In genomic region chr10:22682237-22683192, GRCh38 we compare ENCODE assay signal across 9 cellular contexts. TPM values are rescaled to one million over a fixed set of nuclear protein-coding genes. Genes with fewer than 3 reads are reported as not detected.
DNase-seq lines count a peak whose midpoint lies in the region; ATAC-seq, FAIRE-seq and TF ChIP-seq lines count a peak whose summit lies in the region.
"Had no signal": no experiment of that assay in that cellular context is flagged by ENCODE, and none has a peak within 500 bp of the region (broad histone marks: within the 10 kb centered on the region; RNA-seq: fewer than 3 reads in every experiment).

No MANE protein-coding gene starts in this region.

- intact Hi-C loops in endothelial cell of umbilical vein (cut with micrococcal nuclease), result loop anchor here (2.0 kb wide), 1 partner anchor 62 kb away; no protein-coding TSS in a partner anchor

- H3K36me3 ChIP-seq in GM06990 (ENCODE audit: control insufficient read depth, insufficient read depth, low read length) (no peaks in the 10 kb centered on the region), endothelial cell of umbilical vein (ENCODE audit: control insufficient read depth in 2 of 2, extremely low read depth in 1 of 2, insufficient read depth in 2 of 2, low read length in 2 of 2) (no peaks in the 10 kb centered on the region)

- H2AFZ ChIP-seq in endothelial cell of umbilical vein (ENCODE audit: low read depth, low read length), result no peak overlapping the region

- peaks cover 77% of the 10 kb centered on the region for H3K4me1 Mint-ChIP-seq in WTC11

- peaks cover 39% of the 10 kb centered on the region for H3K79me2 ChIP-seq in endothelial cell of umbilical vein (ENCODE audit: control insufficient read depth, insufficient read depth, low read length)

- POLR2A ChIA-PET in WTC11 (lab: Charles Lee) (no interaction called here), endothelial cell of umbilical vein (lab: Charles Lee) (no interaction called here)

- CTCF ChIA-PET in WTC11 (lab: Charles Lee), result interaction anchor here (0.6 kb wide), 1 partner anchor 37 kb away, joined by 3 read pairs; no protein-coding TSS in a partner anchor
- CTCF ChIA-PET in endothelial cell of umbilical vein (lab: Charles Lee), result interaction anchor here (0.9 to 1.4 kb wide), 4 partner anchors 11 to 108 kb away, joined by 3 to 4 read pairs (median 4); no protein-coding TSS in a partner anchor

- H3K9ac ChIP-seq in endothelial cell of umbilical vein (replicated peaks; ENCODE audit: extremely low read depth, insufficient read depth, low read length), result no peak overlapping the region

- TF ChIP-seq CTCF in GM06990 (IDR thresholded peaks at IDR 0.05; ENCODE audit: insufficient read depth, low read length, poor library complexity, severe bottlenecking) (no peak), WTC11 (IDR thresholded peaks at IDR 0.05) (no peak), endothelial cell of umbilical vein (IDR thresholded peaks at IDR 0.05; ENCODE audit: extremely low read depth in 1 of 2, insufficient read depth in 1 of 2, low read depth in 1 of 2, low read length in 2 of 2) (no peak), D721Med (IDR thresholded peaks at IDR 0.05; ENCODE audit: insufficient read depth, missing control alignments) (no peak)

- no peak overlapping the region for H3K4me3 Mint-ChIP-seq in WTC11

- peak overlapping the region; percentile 49 for H3K27ac ChIP-seq in endothelial cell of umbilical vein (ENCODE audit: insufficient read depth, low read depth, low read length)

- peak overlapping the region; percentile 44 for H3K4me2 ChIP-seq in endothelial cell of umbilical vein (ENCODE audit: insufficient read depth, low read length)

- BruUV-seq in endothelial cell of umbilical vein (replicated peaks; lab: Mats Ljungman, UMichigan), result no TSS peak

- peaks cover 23% of the 10 kb centered on the region for H3K4me1 ChIP-seq in endothelial cell of umbilical vein (ENCODE audit: control insufficient read depth, extremely low read depth, insufficient read depth, low read length)

- FAIRE-seq in endothelial cell of umbilical vein (lab: Jason Lieb, UNC) (peak; percentile 43), D721Med (lab: Jason Lieb, UNC) (no peak)

- peak overlapping the region; percentile 96 for H3K27ac Mint-ChIP-seq in WTC11

- DNase-seq in GM06990 (ENCODE audit: extremely low read depth, insufficient read length), result no peak
- no peak for DNase-seq in WTC11 (ENCODE audit: low spot score)
- no peak for DNase-seq in endothelial cell of umbilical vein (ENCODE audit: low read depth, low spot score)
- peak in 2 of 3 experiments; percentile 33 to 38 for DNase-seq in stimulated activated CD4-positive, alpha-beta T cell treated with anti-CD3 and anti-CD28 coated beads, TNF-alpha, amount 100 ng/mL, for 24 hours (ENCODE audit: low read depth in 3 of 3)
- no peak for DNase-seq in LoVo (ENCODE audit: low spot score)
- DNase-seq in D721Med (ENCODE audit: insufficient read length, low spot score), result no peak
- no peak for DNase-seq in occipital lobe (lab: John Stamatoyannopoulos, UW)

- H3K9me3 Mint-ChIP-seq in WTC11, result no peaks in the 10 kb centered on the region

- dilution Hi-C loops in endothelial cell of umbilical vein (cut with MboI; ENCODE audit: extremely low pct_ligation_motif_present, low sequenced_read_pairs), result no loop called here

- no peaks in the 10 kb centered on the region for H3K27me3 ChIP-seq in GM06990 (replicated peaks; ENCODE audit: control insufficient read depth, insufficient read depth, low read length)
- no peaks in the 10 kb centered on the region for H3K27me3 ChIP-seq in endothelial cell of umbilical vein (ENCODE audit: control insufficient read depth in 2 of 2, insufficient read depth in 2 of 2, low read length in 2 of 2)

- no peaks in the 10 kb centered on the region for H4K20me1 ChIP-seq in endothelial cell of umbilical vein (replicated peaks; ENCODE audit: control insufficient read depth, extremely low read depth, insufficient read depth, low read length)

- TF ChIP-seq POLR2A in endothelial cell of umbilical vein (IDR thresholded peaks at IDR 0.05; ENCODE audit: low read depth, low read length), result no peak

- ATAC-seq in HG03354 (IDR thresholded peaks at IDR 0.05; ENCODE audit: poor library complexity, severe bottlenecking, unreplicated experiment) (peak; percentile 31), WTC11 (0 out of 2 replicates have a peak, but pooled peaks have one; percentile 12)

- no peaks in the 10 kb centered on the region; the same call in 1 of the 2 replicates for H3K27me3 Mint-ChIP-seq in WTC11 (ENCODE audit: low read depth)

- H3K4me3 ChIP-seq in GM06990 (replicated peaks; ENCODE audit: low read depth, low read length), result peak overlapping the region; percentile 39
- H3K4me3 ChIP-seq in endothelial cell of umbilical vein (replicated peaks in 1 of 3; ENCODE audit: insufficient read depth in 1 of 3, low read depth in 1 of 3, low read length in 3 of 3), result no peak overlapping the region
- H3K4me3 ChIP-seq: lung had no signal

- H3K36me3 Mint-ChIP-seq in WTC11, result no peaks in the 10 kb centered on the region; the same call in 1 of the 2 replicates

- H3K9me1 ChIP-seq in endothelial cell of umbilical vein (replicated peaks; ENCODE audit: control insufficient read depth, extremely low read depth, insufficient read depth, low read length), result no peaks in the 10 kb centered on the region

- no peaks in the 10 kb centered on the region for H3K9me3 ChIP-seq in endothelial cell of umbilical vein (replicated peaks; ENCODE audit: control insufficient read depth, insufficient read depth, low read length)

TF ChIP-seq in WTC11, 78 proteins besides CTCF, POLR2A, EP300 and RAD21 (continues in another document):
- TF ChIP-seq SP1 (CRISPR knock-in tag; conservative IDR thresholded peaks at IDR 0.05) (no peak), USF1 (CRISPR knock-in tag; IDR thresholded peaks at IDR 0.05) (no peak), JAZF1 (CRISPR knock-in tag; IDR thresholded peaks at IDR 0.05) (no peak), CREB1 (CRISPR knock-in tag; IDR thresholded peaks at IDR 0.05) (no peak), PREB (CRISPR knock-in tag; IDR thresholded peaks at IDR 0.05; ENCODE audit: borderline replicate concordance) (no peak), GRHL2 (CRISPR knock-in tag; IDR thresholded peaks at IDR 0.05; ENCODE audit: insufficient replicate concordance, severe bottlenecking) (no peak), NR3C1 (CRISPR knock-in tag; conservative IDR thresholded peaks at IDR 0.05; ENCODE audit: low read depth) (no peak)

TF ChIP-seq in endothelial cell of umbilical vein, 7 proteins besides CTCF, POLR2A, EP300 and RAD21:
- no peak for TF ChIP-seq MAX (IDR thresholded peaks at IDR 0.05; ENCODE audit: insufficient read depth, insufficient read length)
- TF ChIP-seq JUN (IDR thresholded peaks at IDR 0.05; ENCODE audit: borderline replicate concordance, insufficient read depth, insufficient read length, low read depth), result no peak
- no peak for TF ChIP-seq FOS (IDR thresholded peaks at IDR 0.05; ENCODE audit: borderline replicate concordance, insufficient read depth, low read length)
- no peak for TF ChIP-seq GATA2 (IDR thresholded peaks at IDR 0.05; ENCODE audit: insufficient read depth, insufficient read length, low read depth, low read length)
- no peak for TF ChIP-seq MYC (IDR thresholded peaks at IDR 0.05; ENCODE audit: low read depth, low read length)

RNA-seq across cellular contexts. Expression of gene PIP4K2A, which starts 31.9 kb away (rescaled TPM):
- total RNA-seq in WTC11 (2021) (37.8 to 47.5 TPM (median 44.5 TPM) in 3 replicates), endothelial cell of umbilical vein (32.6 and 35.4 TPM in 2 replicates), occipital lobe (41.0 TPM)
- 10.3 and 11.8 TPM in 2 replicates for polyA plus RNA-seq in endothelial cell of umbilical vein
- 12.5 and 12.8 TPM in 2 replicates for polyA plus RNA-seq in endothelial cell of umbilical vein (2011; cell fraction: cytosol; rRNA removed)
- 10.8 and 13.0 TPM in 2 replicates for polyA plus RNA-seq in endothelial cell of umbilical vein (2011; cell fraction: nucleus; rRNA removed)
- 21.8 and 24.4 TPM in 2 replicates for polyA plus RNA-seq in endothelial cell of umbilical vein (2012)
- polyA minus RNA-seq in endothelial cell of umbilical vein, result 25.4 and 36.8 TPM in 2 replicates
- polyA minus RNA-seq in endothelial cell of umbilical vein (2011; cell fraction: cytosol; rRNA and poly(A)+ RNA removed), result 6.3 TPM
- polyA minus RNA-seq in endothelial cell of umbilical vein (2011; cell fraction: nucleus; rRNA and poly(A)+ RNA removed), result 21.9 and 30.8 TPM in 2 replicates

Comparison
In these comparisons a context has a peak if more than half of its experiments do, and no peak if none do; other contexts are left out.
1. DNase-seq: peak in stimulated activated CD4-positive, alpha-beta T cell treated with anti-CD3 and anti-CD28 coated beads, TNF-alpha, amount 100 ng/mL, for 24 hours (2 of 3); none in GM06990 (single experiment), WTC11 (single experiment), endothelial cell of umbilical vein (single experiment), LoVo (single experiment), D721Med (single experiment) and occipital lobe (single experiment).